ENCODE assay signal across 23 cellular contexts in genomic region chr13:37884026-37884425, GRCh38. TPM values are rescaled to one million over a fixed set of nuclear protein-coding genes. Genes with fewer than 3 reads are reported as not detected.
"Had no signal": no experiment of that assay in that cellular context is flagged by ENCODE, and none has a peak within 500 bp of the region (broad histone marks: within the 10 kb centered on the region; RNA-seq: fewer than 3 reads in every experiment).

No MANE protein-coding gene starts in this region.

- H3K4me3 ChIP-seq: colonic mucosa, esophagus muscularis mucosa, lower lobe of right lung, prostate gland, sigmoid colon, stomach, thyroid gland had no signal

- H3K9me3 ChIP-seq: colonic mucosa, esophagus muscularis mucosa, lower lobe of right lung, neutrophil, prostate gland, sigmoid colon, stomach, thyroid gland had no signal

- DNase-seq: colonic mucosa; dermis blood vessel endothelial cell; effector memory CD4-positive, alpha-beta T cell; foreskin melanocyte; hypothalamus; immature natural killer cell; islet precursor cell; kidney glomerular epithelial cell; left ventricle myocardium superior; lower lobe of right lung; natural killer cell; right cardiac atrium; sigmoid colon; stimulated activated CD4-positive, alpha-beta T cell treated with anti-CD3 and anti-CD28 coated beads, Interleukin-2, amount 100 ng/mL, for 24 hours; stimulated activated CD4-positive, alpha-beta T cell treated with anti-CD3 and anti-CD28 coated beads, Interleukin-4, amount 100 ng/mL, for 24 hours; stimulated activated naive CD4-positive, alpha-beta T cell treated with Interleukin-2 at 50 U/mL for 16 hours; stomach; thyroid gland had no signal

- H3K27me3 ChIP-seq: colonic mucosa, esophagus muscularis mucosa, neutrophil, sigmoid colon, stomach, thyroid gland had no signal

- H3K4me1 ChIP-seq: colonic mucosa, esophagus muscularis mucosa, lower lobe of right lung, prostate gland, stomach, thyroid gland had no signal

- ATAC-seq: left ventricle myocardium superior; lower lobe of right lung; natural killer cell; right cardiac atrium; stimulated activated effector memory CD8-positive, alpha-beta T cell treated with anti-CD3 and anti-CD28 coated beads, Interleukin-12 subunit alpha, Interleukin-12 subunit beta, amount 100 ng/mL, for 72 hours had no signal

- FAIRE-seq: endothelial cell of umbilical vein had no signal

- H3K36me3 ChIP-seq: colonic mucosa, esophagus muscularis mucosa, lower lobe of right lung, neutrophil, prostate gland, sigmoid colon, stomach, thyroid gland had no signal

- H3K27ac ChIP-seq: colonic mucosa, esophagus muscularis mucosa, lower lobe of right lung, neutrophil, prostate gland, sigmoid colon, stomach, thyroid gland had no signal

RNA-seq across cellular contexts. Expression of gene TRPC4, which starts 14.5 kb away (rescaled TPM):
- total RNA-seq: natural killer cell had no signal
- polyA plus RNA-seq: immature natural killer cell had no signal
